In the genomic region with DNA sequence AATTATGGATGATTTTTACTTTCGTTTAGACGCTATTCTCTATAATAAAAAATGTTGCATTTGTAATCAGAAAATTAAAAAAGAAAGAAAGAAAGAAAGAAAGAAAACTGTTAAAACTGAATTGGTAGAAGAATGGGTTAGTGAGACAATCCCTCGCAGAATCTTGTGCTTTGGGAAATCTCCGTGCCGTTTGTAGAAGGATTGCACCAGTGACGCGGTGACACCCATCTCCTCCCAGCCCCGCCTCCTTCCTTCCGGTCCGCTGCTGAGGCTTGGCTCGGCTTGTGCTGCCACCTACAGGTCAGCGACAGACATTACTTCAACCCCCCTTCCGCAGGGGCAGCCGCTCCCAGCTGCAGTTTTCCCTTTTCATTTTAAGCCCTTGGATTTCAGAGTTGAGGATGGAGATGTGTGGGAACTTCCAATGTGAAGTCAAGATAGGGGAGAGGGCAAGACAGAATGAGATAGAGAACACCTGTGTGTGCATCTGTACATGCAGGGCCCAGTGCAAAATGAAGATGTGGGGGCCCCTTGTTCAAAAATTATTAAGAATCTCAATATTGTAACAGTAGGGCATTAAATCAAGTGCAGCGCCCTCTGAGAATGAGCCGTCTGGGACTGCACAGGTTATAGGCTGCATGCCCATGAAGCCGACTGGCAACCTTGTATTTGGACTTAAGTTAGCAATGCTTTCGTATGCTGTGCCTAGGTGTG, we compare ENCODE assay signal across 8 cellular contexts. TPM values are rescaled to one million over a fixed set of nuclear protein-coding genes. Genes with fewer than 3 reads are reported as not detected.
DNase-seq lines count a peak whose midpoint lies in the region; ATAC-seq and TF ChIP-seq lines count a peak whose summit lies in the region.

No MANE protein-coding gene starts in this region.

- no peaks in the 10 kb centered on the region for H3K4me1 ChIP-seq in endocrine pancreas (ENCODE audit: control insufficient read depth, insufficient read depth, low read length)

- H3K27ac ChIP-seq in 22Rv1: no peak overlapping the region

- H3K36me3 ChIP-seq in endocrine pancreas (ENCODE audit: control insufficient read depth, insufficient read depth, low read length): no peaks in the 10 kb centered on the region

- H3K27me3 Mint-ChIP-seq in mesothelial cell of epicardium (ENCODE audit: low read depth): peaks cover 22% of the 10 kb centered on the region

- no peaks in the 10 kb centered on the region for H3K9me3 ChIP-seq in endocrine pancreas (ENCODE audit: control insufficient read depth, low read length)

- peak overlapping the region; percentile 69 for H3K4me3 Mint-ChIP-seq in mesothelial cell of epicardium

- TF ChIP-seq CTCF in 22Rv1 (IDR thresholded peaks at IDR 0.05) (peak; percentile 95), mesothelial cell of epicardium (IDR thresholded peaks at IDR 0.05; ENCODE audit: unreplicated experiment) (peak; percentile 89)

- peak overlapping the region; percentile 78 for H3K4me3 ChIP-seq in endocrine pancreas (ENCODE audit: control insufficient read depth, insufficient read depth, low read length)

- H3K27ac Mint-ChIP-seq in mesothelial cell of epicardium: peak overlapping the region; percentile 48

- H3K36me3 Mint-ChIP-seq in mesothelial cell of epicardium: no peaks in the 10 kb centered on the region

- peak; percentile 69 for DNase-seq in HT1080 (ENCODE audit: low read depth)
- DNase-seq in NOMO-1 (lab: John Stamatoyannopoulos, UW; ENCODE audit: unreplicated experiment in 2 of 2): peak; percentile 85 to 86
- peak; percentile 75 to 80 for DNase-seq in activated CD8-positive, alpha-beta memory T cell treated with anti-CD3 and anti-CD28 coated beads for 4 hours (ENCODE audit: low read depth in 2 of 2)
- DNase-seq in mesothelial cell of epicardium (ENCODE audit: low spot score in 2 of 2, unreplicated experiment in 2 of 2): peak; percentile 86 to 92
- DNase-seq in stimulated activated CD8-positive, alpha-beta memory T cell treated with anti-CD3 and anti-CD28 coated beads, Interleukin-15, amount 100 ng/mL, for 1 hour (ENCODE audit: low read depth): peak; percentile 81

- peak overlapping the region; percentile 19 for H3K9ac ChIP-seq in endocrine pancreas (ENCODE audit: control insufficient read depth, insufficient read depth, low read length)

- no peaks in the 10 kb centered on the region for H3K9me3 Mint-ChIP-seq in mesothelial cell of epicardium

- no peaks in the 10 kb centered on the region for H3K27me3 ChIP-seq in endocrine pancreas (ENCODE audit: control insufficient read depth, insufficient read depth, low read length)

- peak; percentile 70 for ATAC-seq in GM18867 (IDR thresholded peaks at IDR 0.05; ENCODE audit: unreplicated experiment)

- peaks cover 14% of the 10 kb centered on the region for H3K4me1 Mint-ChIP-seq in mesothelial cell of epicardium

RNA-seq across cellular contexts. Expression of gene TST, which starts 41.1 kb away (rescaled TPM):
- 15.9 and 21.3 TPM in 2 replicates for total RNA-seq in HT1080 (2014; rRNA removed; shearing (Covaris generic))
- polyA plus RNA-seq in HT1080 (2015; cell fraction: cytosol; rRNA removed): 13.0 and 15.3 TPM in 2 replicates
- polyA plus RNA-seq in HT1080 (2015; cell fraction: nucleus; rRNA removed): 9.8 and 9.9 TPM in 2 replicates
- 21.3 to 22.6 TPM (median 21.4 TPM) in 3 replicates for total RNA-seq in mesothelial cell of epicardium

RNA-seq across cellular contexts. Expression of gene MPST, which starts 41.4 kb away (rescaled TPM):
- total RNA-seq in HT1080 (2014; rRNA removed; shearing (Covaris generic)): 127 and 145 TPM in 2 replicates
- 61.3 and 70.5 TPM in 2 replicates for polyA plus RNA-seq in HT1080 (2015; cell fraction: cytosol; rRNA removed)
- 35.9 TPM in 2 replicates for polyA plus RNA-seq in HT1080 (2015; cell fraction: nucleus; rRNA removed)
- total RNA-seq in mesothelial cell of epicardium: 55.8 to 61.5 TPM (median 60.8 TPM) in 3 replicates
